Comparison of ENCODE assay signal across 8 cellular contexts in genomic region chr10:79322616-79323566, GRCh38. TPM values are rescaled to one million over a fixed set of nuclear protein-coding genes. Genes with fewer than 3 reads are reported as not detected.
A peak's percentile ranks its signal among the peaks of the same experiment; 100 is the strongest.
DNase-seq lines count a peak whose midpoint lies in the region; ATAC-seq and TF ChIP-seq lines count a peak whose summit lies in the region.

No MANE protein-coding gene starts in this region.

- H3K27me3 ChIP-seq in mammary epithelial cell (ENCODE audit: insufficient read depth, low read length) (no peaks in the 10 kb centered on the region), upper lobe of right lung (no peaks in the 10 kb centered on the region)

- 62% methylated on average over 15 of the region's 15 CpGs for WGBS in mammary epithelial cell (ENCODE audit: low coverage, missing lambda C conversion rate)

- H2AFZ ChIP-seq in mammary epithelial cell (ENCODE audit: low read depth, low read length), result peak overlapping the region; percentile 14

- BruUV-seq in mammary epithelial cell (replicated peaks; lab: Mats Ljungman, UMichigan), result no TSS peak

- dilution Hi-C loops in mammary epithelial cell (cut with HindIII; ENCODE audit: low sequenced_read_pairs), result no loop called here

- H3K9me3 ChIP-seq in mammary epithelial cell (replicated peaks; ENCODE audit: insufficient read depth, low read length) (no peaks in the 10 kb centered on the region), upper lobe of right lung (no peaks in the 10 kb centered on the region)

- TF ChIP-seq CTCF in mammary epithelial cell (conservative IDR thresholded peaks at IDR 0.05 in 1 of 2, IDR thresholded peaks at IDR 0.05 in 1 of 2; ENCODE audit: extremely low read depth in 1 of 2, insufficient read depth in 1 of 2, low read depth in 1 of 2, low read length in 2 of 2) (no peak), upper lobe of right lung (IDR thresholded peaks at IDR 0.05) (no peak)

- H4K20me1 ChIP-seq in mammary epithelial cell (ENCODE audit: insufficient read depth, low read length), result no peaks in the 10 kb centered on the region

- H3K4me2 ChIP-seq in mammary epithelial cell (ENCODE audit: insufficient read depth, low read depth, low read length), result peak overlapping the region; percentile 4

- peak overlapping the region; percentile 13 for H3K9ac ChIP-seq in mammary epithelial cell (ENCODE audit: insufficient read depth, low read length)

- H3K4me1 ChIP-seq in mammary epithelial cell (ENCODE audit: insufficient read depth, low read length) (peaks cover 48% of the 10 kb centered on the region), upper lobe of right lung (peaks cover 23% of the 10 kb centered on the region)

- H3K36me3 ChIP-seq in mammary epithelial cell (ENCODE audit: insufficient read depth, low read length), result no peaks in the 10 kb centered on the region
- H3K36me3 ChIP-seq in upper lobe of right lung, result no peaks in the 10 kb centered on the region

- H3K27ac ChIP-seq in mammary epithelial cell (ENCODE audit: insufficient read depth, low read depth, low read length), result peak overlapping the region; percentile 20
- H3K27ac ChIP-seq in upper lobe of right lung, result peak overlapping the region; percentile 30

- ATAC-seq in GM19328 (IDR thresholded peaks at IDR 0.05; ENCODE audit: unreplicated experiment) (peak; percentile 47), HG03571 (IDR thresholded peaks at IDR 0.05; ENCODE audit: unreplicated experiment) (peak; percentile 69), upper lobe of right lung (peak; percentile 63)

- no peaks in the 10 kb centered on the region for H3K79me2 ChIP-seq in mammary epithelial cell (ENCODE audit: insufficient read depth, low read length)

- DNase-seq in activated CD4-positive, CD25-positive, alpha-beta regulatory T cell treated with anti-CD3 and anti-CD28 coated beads, Interleukin-2, amount 50 U/mL, for 16 hours (ENCODE audit: low read depth, low spot score), result peak; percentile 50
- DNase-seq in mammary epithelial cell (peak; percentile 82), pons (ENCODE audit: low spot score) (peak; percentile 74), upper lobe of right lung (no peak), SW480 (ENCODE audit: low spot score) (no peak), NCI-H748 (lab: John Stamatoyannopoulos, UW; ENCODE audit: unreplicated experiment) (no peak)

- CTCF ChIA-PET in mammary epithelial cell (lab: Charles Lee; ENCODE audit: low non-redundant PET), result no interaction called here

- in situ Hi-C loops in mammary epithelial cell (cut with MboI; ENCODE audit: low sequenced_read_pairs in 2 of 2), result no loop called here

- H3K4me3 ChIP-seq in mammary epithelial cell (replicated peaks in 1 of 3; ENCODE audit: insufficient read depth in 1 of 3, low read depth in 2 of 3, low read length in 3 of 3), result no peak overlapping the region
- H3K4me3 ChIP-seq in upper lobe of right lung, result no peak overlapping the region

- intact Hi-C loops in mammary epithelial cell (cut with micrococcal nuclease) (no loop called here), upper lobe of right lung (cut with DNase I) (no loop called here)

RNA-seq across cellular contexts. Expression of gene PPIF, which starts 24.4 kb away (rescaled TPM):
- total RNA-seq in mammary epithelial cell (10 to 100 TPM; 32.0 to 78.1 TPM), upper lobe of right lung (30.7 TPM)
- 136 TPM for polyA plus RNA-seq in mammary epithelial cell
- polyA minus RNA-seq in mammary epithelial cell, result 94.0 TPM

Comparison
In these comparisons a context has a peak if more than half of its experiments do, and no peak if none do; other contexts are left out.
1. DNase-seq: peak in activated CD4-positive, CD25-positive, alpha-beta regulatory T cell treated with anti-CD3 and anti-CD28 coated beads, Interleukin-2, amount 50 U/mL, for 16 hours (single experiment), mammary epithelial cell (single experiment) and pons (single experiment); none in upper lobe of right lung (single experiment), SW480 (single experiment) and NCI-H748 (single experiment).
2. Peak in every context shown above with its lines, with median percentiles within 50 percentile points of each other: ATAC-seq.